ENCODE assay signal across 8 cellular contexts in the genomic region with DNA sequence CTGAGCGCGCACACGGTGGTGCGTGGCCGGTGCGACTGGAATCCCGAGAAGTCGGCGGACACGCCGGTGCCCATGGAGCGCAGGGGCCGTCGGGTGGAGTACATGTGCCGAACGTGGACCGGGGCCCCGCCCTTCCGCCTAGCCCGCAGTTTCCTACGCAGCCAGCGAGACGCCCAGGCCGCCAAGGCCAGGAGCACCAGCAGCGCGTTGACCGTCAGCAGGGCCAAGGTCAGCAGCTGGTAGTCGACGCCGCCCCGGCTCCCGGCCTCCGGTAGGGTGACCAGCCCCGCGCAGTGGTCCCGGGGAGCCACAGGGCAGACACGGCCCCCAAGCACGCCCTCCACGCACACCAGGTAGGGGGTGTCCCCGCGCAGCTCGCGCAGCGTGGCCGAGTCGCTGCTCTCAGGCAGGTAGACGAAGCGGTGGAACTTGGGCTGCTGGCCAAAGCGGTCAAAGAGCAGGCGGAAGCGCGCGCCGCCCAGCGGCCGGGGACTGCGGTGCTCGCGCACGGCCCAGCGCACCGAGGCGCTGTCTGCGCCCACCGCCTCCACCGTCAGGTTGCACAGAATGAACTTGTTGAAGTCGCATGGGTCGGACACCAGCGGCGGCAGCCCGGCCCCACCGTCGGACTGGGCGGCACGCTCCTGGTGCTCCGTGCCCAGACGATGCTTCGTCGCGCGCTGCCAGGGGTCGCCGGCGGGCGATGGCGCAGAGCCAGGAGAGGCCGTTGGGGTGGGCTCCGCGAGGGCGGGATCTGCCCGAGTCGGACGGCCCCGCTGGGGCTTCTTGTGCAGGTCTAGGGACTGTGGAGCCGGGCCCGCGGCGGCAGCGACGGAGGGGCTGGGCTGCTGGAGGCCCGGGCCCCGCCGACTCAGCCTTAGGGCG. TPM values are rescaled to one million over a fixed set of nuclear protein-coding genes. Genes with fewer than 3 reads are reported as not detected.
A peak's percentile ranks its signal among the peaks of the same experiment; 100 is the strongest.
DNase-seq lines count a peak whose midpoint lies in the region; ATAC-seq, FAIRE-seq and TF ChIP-seq lines count a peak whose summit lies in the region.

No MANE protein-coding gene starts in this region.

- peak overlapping the region in 3 of 4 experiments; percentile 12 to 43 (median 25); a peak in 4 of 7 replicates for H3K9ac ChIP-seq in H1 (replicated peaks in 1 of 4; ENCODE audit: extremely low read depth in 1 of 4, low read depth in 3 of 4, low read length in 3 of 4)

- peak overlapping the region; percentile 72 to 93 for H3K4me2 ChIP-seq in H1 (ENCODE audit: insufficient read depth in 1 of 2, low read depth in 2 of 2, low read length in 2 of 2)

- H2BK20ac ChIP-seq in H1 (ENCODE audit: low read length): peak overlapping the region; percentile 74; the same call in 1 of the 2 replicates

- H3K23ac ChIP-seq in H1 (ENCODE audit: insufficient read length): no peak overlapping the region

- H3K4me1 ChIP-seq in Peyer's patch: peaks cover 0 to 43% (median 16%) of the 10 kb centered on the region in 4 donors
- H3K4me1 ChIP-seq in H1 (replicated peaks in 1 of 4; ENCODE audit: control insufficient read depth in 3 of 4, insufficient read depth in 4 of 4, low read length in 3 of 4): peaks cover 3 to 21% (median 16%) of the 10 kb centered on the region in 4 experiments
- peaks cover 45% of the 10 kb centered on the region for H3K4me1 ChIP-seq in suprapubic skin
- peaks cover 4% of the 10 kb centered on the region for H3K4me1 ChIP-seq in CD4-positive, alpha-beta memory T cell (ENCODE audit: insufficient read depth, low read length)

- H3K4me3 Mint-ChIP-seq in CD4-positive, alpha-beta memory T cell: peak overlapping the region in 3 of 8 donors; percentile 27 to 51 (median 31)

- TF ChIP-seq POLR2A in Peyer's patch (IDR thresholded peaks at IDR 0.05) (peak in 1 of 2 donors; percentile 11), H1 (IDR thresholded peaks at IDR 0.05; ENCODE audit: control extremely low read depth in 1 of 2, low read depth in 2 of 2, low read length in 2 of 2) (no peak; a peak in 1 of 3 replicates), suprapubic skin (IDR thresholded peaks at IDR 0.05) (no peak)

- peaks cover 0 to 3% of the 10 kb centered on the region in 2 experiments for H4K20me1 ChIP-seq in H1 (replicated peaks in 1 of 2; ENCODE audit: control insufficient read depth in 1 of 2, insufficient read depth in 2 of 2, low read length in 2 of 2)

- H3K4me3 ChIP-seq in Peyer's patch (peak overlapping the region; percentile 32 to 74 (median 56)), H1 (ENCODE audit: extremely low read depth in 1 of 4, insufficient read depth in 2 of 4, low read depth in 3 of 4, low read length in 4 of 4) (peak overlapping the region; percentile 46 to 74 (median 62)), suprapubic skin (peak overlapping the region; percentile 57)
- no peak overlapping the region for H3K4me3 ChIP-seq in CD4-positive, alpha-beta memory T cell (ENCODE audit: low read length in 2 of 2)

- no peak overlapping the region for H2BK15ac ChIP-seq in H1 (ENCODE audit: low read length)

- no peaks in the 10 kb centered on the region for H3K9me3 Mint-ChIP-seq in CD4-positive, alpha-beta memory T cell

- CTCF ChIA-PET in H1 (lab: Charles Lee; ENCODE audit: partially characterized antibody): interaction anchor here (0.6 to 34.2 kb wide), 50 partner anchors 8 to 607 kb away, joined by 3 to 576 read pairs (median 6); no protein-coding TSS in a partner anchor
- CTCF ChIA-PET in CD4-positive, alpha-beta memory T cell (lab: Charles Lee; ENCODE audit: partially characterized antibody): interaction anchor here (1.6 kb wide), 1 partner anchor 28 kb away, joined by 6 read pairs; no protein-coding TSS in a partner anchor

- H3K27me3 Mint-ChIP-seq in CD4-positive, alpha-beta memory T cell: peaks cover 34 to 47% of the 10 kb centered on the region in 2 donors

- H3K9me3 ChIP-seq in Peyer's patch (peaks cover 0 to 6% (median 0%) of the 10 kb centered on the region in 4 donors), H1 (ENCODE audit: insufficient read depth in 2 of 2, low read depth in 1 of 2, low read length in 1 of 2) (no peaks in the 10 kb centered on the region), suprapubic skin (no peaks in the 10 kb centered on the region)
- no peaks in the 10 kb centered on the region for H3K9me3 ChIP-seq in CD4-positive, alpha-beta memory T cell (ENCODE audit: control insufficient read depth in 1 of 2, low read length in 2 of 2)

- TF ChIP-seq CTCF in AG09319 (IDR thresholded peaks at IDR 0.05; ENCODE audit: low read depth, low read length): peak; percentile 45
- peak in 4 of 6 experiments; percentile 37 to 90 (median 85) for TF ChIP-seq CTCF in Peyer's patch (IDR thresholded peaks at IDR 0.05)
- TF ChIP-seq CTCF in H1 (IDR thresholded peaks at IDR 0.05; ENCODE audit: control extremely low read depth in 1 of 3, insufficient read depth in 1 of 3, low read depth in 1 of 3, low read length in 3 of 3): peak in 2 of 3 experiments; percentile 94 to 98; a peak in 3 of 4 replicates
- peak; percentile 14 to 76 for TF ChIP-seq CTCF in suprapubic skin (IDR thresholded peaks at IDR 0.05)

- H3K27ac Mint-ChIP-seq in CD4-positive, alpha-beta memory T cell: no peak overlapping the region

- no peaks in the 10 kb centered on the region for H3K79me2 ChIP-seq in H1 (ENCODE audit: control insufficient read depth in 1 of 2, insufficient read depth in 2 of 2, low read length in 2 of 2)

- peaks cover 0 to 8% (median 6%) of the 10 kb centered on the region in 4 donors for H3K4me1 Mint-ChIP-seq in CD4-positive, alpha-beta memory T cell

- POLR2A ChIA-PET in H1 (lab: Charles Lee; ENCODE audit: partially characterized antibody): interaction anchor here (1.0 to 3.0 kb wide), 11 partner anchors 22 to 190 kb away, joined by 3 to 9 read pairs (median 4); partner anchors contain the start of gene CPVL
- POLR2A ChIA-PET in CD4-positive, alpha-beta memory T cell (lab: Charles Lee; ENCODE audit: partially characterized antibody): no interaction called here

- H3K14ac ChIP-seq in H1 (ENCODE audit: insufficient read length): no peak overlapping the region

- peak; percentile 60 to 77 for TF ChIP-seq RAD21 in H1 (IDR thresholded peaks at IDR 0.05 in 1 of 2, conservative IDR thresholded peaks at IDR 0.05 in 1 of 2; ENCODE audit: low read depth in 2 of 2, low read length in 2 of 2)

- no peak for TF ChIP-seq EP300 in H1 (IDR thresholded peaks at IDR 0.05; ENCODE audit: borderline replicate concordance in 1 of 2, low read depth in 2 of 2, low read length in 2 of 2)
- no peak for TF ChIP-seq EP300 in suprapubic skin (IDR thresholded peaks at IDR 0.05)

- no peak overlapping the region for H2AK5ac ChIP-seq in H1 (ENCODE audit: low read depth, low read length)

- peak; percentile 56 for ATAC-seq in GM21786 (IDR thresholded peaks at IDR 0.05; ENCODE audit: unreplicated experiment)

- no peak overlapping the region for H3K56ac ChIP-seq in H1 (replicated peaks; ENCODE audit: insufficient read length, low read depth, low read length)

- no peaks in the 10 kb centered on the region for H3K36me3 ChIP-seq in Peyer's patch
- H3K36me3 ChIP-seq in H1 (ENCODE audit: control insufficient read depth in 2 of 4, insufficient read depth in 4 of 4, low read length in 3 of 4): no peaks in the 10 kb centered on the region
- no peaks in the 10 kb centered on the region for H3K36me3 ChIP-seq in suprapubic skin
- no peaks in the 10 kb centered on the region for H3K36me3 ChIP-seq in CD4-positive, alpha-beta memory T cell (ENCODE audit: insufficient read depth, low read length)

- H3K18ac ChIP-seq in H1 (ENCODE audit: extremely low read depth, low read length): peak overlapping the region; percentile 65; the same call in 1 of the 2 replicates

- peak overlapping the region; percentile 83 for H4K91ac ChIP-seq in H1 (replicated peaks; ENCODE audit: insufficient read length, low read length)

- H3K79me1 ChIP-seq in H1 (ENCODE audit: low read depth, low read length): no peaks in the 10 kb centered on the region

- H3K27me3 ChIP-seq in Peyer's patch (peaks cover 0 to 8% of the 10 kb centered on the region in 2 donors), H1 (replicated peaks in 1 of 4; ENCODE audit: control insufficient read depth in 3 of 4, extremely low read depth in 1 of 4, insufficient read depth in 3 of 4, low read length in 3 of 4) (peaks cover 11 to 46% (median 38%) of the 10 kb centered on the region in 4 experiments), suprapubic skin (peaks cover 13% of the 10 kb centered on the region)
- peaks cover 12% of the 10 kb centered on the region for H3K27me3 ChIP-seq in CD4-positive, alpha-beta memory T cell (ENCODE audit: insufficient read depth, low read length)

- H2BK5ac ChIP-seq in H1 (ENCODE audit: low read depth, low read length): peak overlapping the region; percentile 79; the same call in 1 of the 2 replicates

- H3K36me3 Mint-ChIP-seq in CD4-positive, alpha-beta memory T cell: no peaks in the 10 kb centered on the region

- DNase-seq in AG09319 (ENCODE audit: extremely low read depth, low read depth): no peak
- peak in 2 of 3 donors; percentile 87 to 91 for DNase-seq in Peyer's patch
- DNase-seq in H1 (ENCODE audit: low read depth in 1 of 2, low spot score in 2 of 2): peak in 1 of 2 experiments; percentile 92
- peak; percentile 65 for DNase-seq in medulla oblongata (ENCODE audit: extremely low spot score)
- peak; percentile 85 to 89 for DNase-seq in suprapubic skin (ENCODE audit: low spot score in 2 of 2)
- DNase-seq in SIG-M5 treated with dmso at 0.1 percent for 504 hours (lab: John Stamatoyannopoulos, UW; ENCODE audit: unreplicated experiment): no peak
- DNase-seq in CD4-positive, alpha-beta memory T cell: no peak

- H3K27ac ChIP-seq in Peyer's patch (peak overlapping the region in 3 of 4 donors; percentile 42 to 82 (median 74)), H1 (ENCODE audit: low read depth, low read length) (no peak overlapping the region), suprapubic skin (peak overlapping the region; percentile 10)
- H3K27ac ChIP-seq in CD4-positive, alpha-beta memory T cell (ENCODE audit: low read depth, low read length): no peak overlapping the region

- FAIRE-seq in H1 (lab: Jason Lieb, UNC): no peak

- H3K4ac ChIP-seq in H1 (replicated peaks; ENCODE audit: insufficient read length, low read depth, low read length): no peak overlapping the region

- H2BK12ac ChIP-seq in H1 (ENCODE audit: low read depth, low read length): peak overlapping the region; percentile 77; the same call in 1 of the 2 replicates

- H2BK120ac ChIP-seq in H1 (replicated peaks; ENCODE audit: low read depth, low read length): peak overlapping the region; percentile 82

- peak overlapping the region; percentile 83 for H4K8ac ChIP-seq in H1 (ENCODE audit: extremely low read depth, insufficient read depth, low read length)

- intact Hi-C loops in CD4-positive, alpha-beta memory T cell (cut with micrococcal nuclease): no loop called here

- 15% methylated on average over 64 of the region's 104 CpGs; no CpG with 5 or more reads in 1 of the 2 experiments for WGBS in H1 (ENCODE audit: extremely low coverage in 1 of 2, insufficient coverage in 1 of 2, insufficient read length in 1 of 2, insufficient replicate concordance in 2 of 2, low coverage in 1 of 2, low lambda C conversion rate in 2 of 2, missing lambda C conversion rate in 1 of 2), 2 experiments
- WGBS in suprapubic skin: 2% methylated on average over 10 of the region's 104 CpGs

- peak overlapping the region; percentile 57; the same call in 1 of the 2 replicates for H2AFZ ChIP-seq in H1 (ENCODE audit: low read length)

- peaks cover 27% of the 10 kb centered on the region for H3K23me2 ChIP-seq in H1 (ENCODE audit: low read depth, low read length)

- H4K5ac ChIP-seq in H1 (ENCODE audit: insufficient read length, low read depth, low read length): no peak overlapping the region

RNA-seq across cellular contexts. Expression of gene TRIL, which starts 2.2 kb away (rescaled TPM):
- 1 to 10 TPM in 2 of 4 donors, under 1 TPM in 2; 0.70 to 1.7 (median 1.0) TPM for total RNA-seq in Peyer's patch
- total RNA-seq in H1 (2021; fragmentation: NEBNext Ultra II Directional; extraction: Animal tissue kit (Norgen Biotek cat#: 25700)): 5.5 and 5.8 TPM in 2 replicates
- 3.9 and 4.9 TPM in 2 replicates for polyA plus RNA-seq in H1 (2011; rRNA removed)
- polyA plus RNA-seq in H1 (2011; cell fraction: cytosol; rRNA removed): 3.8 TPM
- polyA plus RNA-seq in H1 (2011; cell fraction: nucleus; rRNA removed): 3.8 TPM
- 2.7 to 5.3 TPM (median 4.3 TPM) in 4 replicates for polyA plus RNA-seq in H1 (2012, experiment 1 of 2)
- 3.1 TPM for polyA plus RNA-seq in H1 (2012, experiment 2 of 2)
- 5.8 TPM for polyA plus RNA-seq in H1 (2013, experiment 1 of 2)
- polyA plus RNA-seq in H1 (2013, experiment 2 of 2): 5.7 TPM
- 2.6 and 3.0 TPM in 2 replicates for polyA minus RNA-seq in H1 (2011; rRNA and poly(A)+ RNA removed)
- 5.1 TPM for polyA minus RNA-seq in H1 (2011; cell fraction: cytosol; rRNA and poly(A)+ RNA removed)
- polyA minus RNA-seq in H1 (2011; cell fraction: nucleus; rRNA and poly(A)+ RNA removed): 5.2 TPM
- total RNA-seq in suprapubic skin: 1 to 10 TPM; 1.4 to 6.0 (median 2.9) TPM
- not detected for total RNA-seq in CD4-positive, alpha-beta memory T cell
- polyA plus RNA-seq in CD4-positive, alpha-beta memory T cell: not detected

Comparison
In these comparisons a context has a peak if more than half of its experiments do, and no peak if none do; other contexts are left out.
1. DNase-seq: peak in Peyer's patch (2 of 3), medulla oblongata (single experiment) and suprapubic skin (2 of 2); none in AG09319 (single experiment), SIG-M5 treated with dmso at 0.1 percent for 504 hours (single experiment) and CD4-positive, alpha-beta memory T cell (0 of 5).
2. CTCF ChIP-seq: peak in every context shown above with its lines; median percentile 96 in H1; 85 in Peyer's patch; 45 in AG09319; 45 in suprapubic skin.
3. H3K27ac ChIP-seq: peak in Peyer's patch (3 of 4) and suprapubic skin (single experiment); none in H1 (single experiment) and CD4-positive, alpha-beta memory T cell (single experiment).
4. H3K4me3 ChIP-seq: peak in Peyer's patch (4 of 4), H1 (4 of 4) and suprapubic skin (single experiment); none in CD4-positive, alpha-beta memory T cell (0 of 2).